1 cellular context compared by ENCODE assay signal in genomic region chr6:13710552-13711383, GRCh38.
TF ChIP-seq lines count a peak whose summit lies in the region.

No MANE protein-coding gene starts in this region.

TF ChIP-seq in HepG2, 621 proteins besides CTCF, POLR2A, EP300 and RAD21 (continued from another document and continues in another):
- no peak for TF ChIP-seq RERE (CRISPR knock-in tag; IDR thresholded peaks at IDR 0.05; ENCODE audit: low read depth)
- peak; percentile 37; the same call in 1 of the 2 replicates for TF ChIP-seq ZNF614 (CRISPR knock-in tag; IDR thresholded peaks at IDR 0.05; ENCODE audit: borderline replicate concordance)
- TF ChIP-seq MTERF4 (CRISPR knock-in tag; IDR thresholded peaks at IDR 0.05) = no peak
- no peak for TF ChIP-seq ZNF552 (CRISPR knock-in tag; IDR thresholded peaks at IDR 0.05; ENCODE audit: borderline replicate concordance)
- no peak for TF ChIP-seq ZNF564 (CRISPR knock-in tag; IDR thresholded peaks at IDR 0.05)
- no peak for TF ChIP-seq ZNF747 (CRISPR knock-in tag; IDR thresholded peaks at IDR 0.05; ENCODE audit: borderline replicate concordance)
- no peak for TF ChIP-seq ZNF276 (CRISPR knock-in tag; IDR thresholded peaks at IDR 0.05; ENCODE audit: low read depth)
- TF ChIP-seq HOXA7 (CRISPR knock-in tag; IDR thresholded peaks at IDR 0.05) = no peak
- no peak for TF ChIP-seq JUN (CRISPR knock-in tag; IDR thresholded peaks at IDR 0.05)
- peak; percentile 3; the same call in 1 of the 2 replicates for TF ChIP-seq PHF21A (CRISPR knock-in tag; IDR thresholded peaks at IDR 0.05)
- TF ChIP-seq PAF1 (CRISPR knock-in tag; IDR thresholded peaks at IDR 0.05) = no peak
- TF ChIP-seq SAFB2 (CRISPR knock-in tag; IDR thresholded peaks at IDR 0.05; ENCODE audit: borderline replicate concordance, low read depth) = peak; percentile 54; the same call in 1 of the 2 replicates
- TF ChIP-seq NR3C1 (CRISPR knock-in tag; IDR thresholded peaks at IDR 0.05) = no peak
- no peak for TF ChIP-seq SUZ12 (IDR thresholded peaks at IDR 0.05; ENCODE audit: low read depth, low read length)
- 0 out of 2 replicates have a peak, but pooled peaks have one; percentile 66 for TF ChIP-seq FOXO4 (CRISPR knock-in tag; conservative IDR thresholded peaks at IDR 0.05)
- TF ChIP-seq ATF3 (CRISPR knock-in tag; IDR thresholded peaks at IDR 0.05) = no peak
- TF ChIP-seq ZNF543 (CRISPR knock-in tag; IDR thresholded peaks at IDR 0.05) = no peak
- peak; percentile 28 for TF ChIP-seq ZNF883 (CRISPR knock-in tag; IDR thresholded peaks at IDR 0.05; ENCODE audit: not compliant biosample characterization)
- peak; percentile 50 for TF ChIP-seq HNRNPLL (IDR thresholded peaks at IDR 0.05; ENCODE audit: low read depth, low read length, poor library complexity, severe bottlenecking)
- TF ChIP-seq ATM (IDR thresholded peaks at IDR 0.05; ENCODE audit: borderline replicate concordance) = no peak
- no peak for TF ChIP-seq ZNF646 (CRISPR knock-in tag; IDR thresholded peaks at IDR 0.05)
- TF ChIP-seq ZNF589 (CRISPR knock-in tag; conservative IDR thresholded peaks at IDR 0.05) = no peak
- no peak for TF ChIP-seq ZNF207 (IDR thresholded peaks at IDR 0.05; ENCODE audit: borderline replicate concordance)
- peak; percentile 59 to 77 for TF ChIP-seq HMGXB4 (CRISPR knock-in tag; IDR thresholded peaks at IDR 0.05; ENCODE audit: borderline replicate concordance in 1 of 2, low read depth in 1 of 2)
- no peak for TF ChIP-seq TBX2 (CRISPR knock-in tag; IDR thresholded peaks at IDR 0.05; ENCODE audit: borderline replicate concordance)
- no peak for TF ChIP-seq ZFP1 (CRISPR knock-in tag; IDR thresholded peaks at IDR 0.05)
- TF ChIP-seq ZNF891 (CRISPR knock-in tag; IDR thresholded peaks at IDR 0.05) = peak; percentile 77; the same call in 1 of the 2 replicates
- 0 out of 2 replicates have a peak, but pooled peaks have one; percentile 49 for TF ChIP-seq IRF9 (CRISPR knock-in tag; IDR thresholded peaks at IDR 0.05; ENCODE audit: borderline replicate concordance)
- TF ChIP-seq HOXA9 (CRISPR knock-in tag; IDR thresholded peaks at IDR 0.05; ENCODE audit: borderline replicate concordance) = no peak
- peak; percentile 78; the same call in 1 of the 2 replicates for TF ChIP-seq NFKB2 (CRISPR knock-in tag; IDR thresholded peaks at IDR 0.05; ENCODE audit: borderline replicate concordance)
- TF ChIP-seq ZNF776 (CRISPR knock-in tag; IDR thresholded peaks at IDR 0.05) = no peak
- TF ChIP-seq ARID4A (CRISPR knock-in tag; IDR thresholded peaks at IDR 0.05; ENCODE audit: borderline replicate concordance) = peak; percentile 65; the same call in 1 of the 2 replicates
